In genomic region chr13:91312324-91312723, GRCh38 we compare ENCODE assay signal across 1 cellular context.
TF ChIP-seq lines count a peak whose summit lies in the region.

No MANE protein-coding gene starts in this region.

TF ChIP-seq in K562, 482 proteins besides CTCF, POLR2A, EP300 and RAD21 (continued from another document):
- TF ChIP-seq ZNF407 (IDR thresholded peaks at IDR 0.05; ENCODE audit: low read depth), result no peak
- TF ChIP-seq ZNF263 (CRISPR knock-in tag; IDR thresholded peaks at IDR 0.05; ENCODE audit: borderline replicate concordance), result no peak
- TF ChIP-seq CUX1 (CRISPR knock-in tag; IDR thresholded peaks at IDR 0.05), result no peak
- TF ChIP-seq NONO (IDR thresholded peaks at IDR 0.05; ENCODE audit: low read depth in 2 of 2, low read length in 1 of 2), result no peak
- TF ChIP-seq MED1 (CRISPR knock-in tag; IDR thresholded peaks at IDR 0.05; ENCODE audit: borderline replicate concordance), result 0 out of 2 replicates have a peak, but pooled peaks have one; percentile 20
- TF ChIP-seq ZFX (CRISPR knock-in tag; IDR thresholded peaks at IDR 0.05), result 0 out of 2 replicates have a peak, but pooled peaks have one; percentile 23
TF ChIP-seq in K562: peak in this region for 2.
